In the genomic region with DNA sequence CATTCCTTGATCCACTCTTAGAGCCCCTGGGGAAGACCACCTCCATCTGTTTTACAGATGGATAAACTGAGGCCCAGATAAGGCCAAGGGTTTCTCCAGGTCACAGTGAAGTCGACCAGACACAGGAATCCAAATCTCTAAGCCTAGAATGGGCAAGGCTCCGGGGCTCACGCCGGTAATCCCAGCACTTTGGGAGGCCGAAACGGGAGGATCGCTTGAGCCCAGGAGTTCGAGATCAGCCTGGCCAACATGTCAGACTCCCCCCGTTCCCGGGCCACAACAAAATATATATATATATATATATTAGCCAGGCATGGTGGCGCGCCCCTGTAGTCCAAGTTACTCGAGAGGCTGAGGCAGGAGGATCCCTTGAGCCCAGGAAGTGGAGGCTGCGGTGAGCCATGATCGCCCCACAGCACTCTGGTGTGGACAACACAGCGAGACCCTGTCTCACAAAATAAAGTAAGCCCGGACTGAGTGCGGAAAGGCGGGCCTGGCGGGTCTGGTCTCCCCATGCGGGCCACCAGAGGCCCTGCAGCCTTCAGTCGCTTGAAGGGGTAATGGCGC, we compare ENCODE assay signal across 1 cellular context.
TF ChIP-seq lines count a peak whose summit lies in the region.

No MANE protein-coding gene starts in this region.

TF ChIP-seq in liver, 16 proteins besides CTCF, POLR2A, EP300 and RAD21 (continued from another document):
- TF ChIP-seq, protein P1, sequence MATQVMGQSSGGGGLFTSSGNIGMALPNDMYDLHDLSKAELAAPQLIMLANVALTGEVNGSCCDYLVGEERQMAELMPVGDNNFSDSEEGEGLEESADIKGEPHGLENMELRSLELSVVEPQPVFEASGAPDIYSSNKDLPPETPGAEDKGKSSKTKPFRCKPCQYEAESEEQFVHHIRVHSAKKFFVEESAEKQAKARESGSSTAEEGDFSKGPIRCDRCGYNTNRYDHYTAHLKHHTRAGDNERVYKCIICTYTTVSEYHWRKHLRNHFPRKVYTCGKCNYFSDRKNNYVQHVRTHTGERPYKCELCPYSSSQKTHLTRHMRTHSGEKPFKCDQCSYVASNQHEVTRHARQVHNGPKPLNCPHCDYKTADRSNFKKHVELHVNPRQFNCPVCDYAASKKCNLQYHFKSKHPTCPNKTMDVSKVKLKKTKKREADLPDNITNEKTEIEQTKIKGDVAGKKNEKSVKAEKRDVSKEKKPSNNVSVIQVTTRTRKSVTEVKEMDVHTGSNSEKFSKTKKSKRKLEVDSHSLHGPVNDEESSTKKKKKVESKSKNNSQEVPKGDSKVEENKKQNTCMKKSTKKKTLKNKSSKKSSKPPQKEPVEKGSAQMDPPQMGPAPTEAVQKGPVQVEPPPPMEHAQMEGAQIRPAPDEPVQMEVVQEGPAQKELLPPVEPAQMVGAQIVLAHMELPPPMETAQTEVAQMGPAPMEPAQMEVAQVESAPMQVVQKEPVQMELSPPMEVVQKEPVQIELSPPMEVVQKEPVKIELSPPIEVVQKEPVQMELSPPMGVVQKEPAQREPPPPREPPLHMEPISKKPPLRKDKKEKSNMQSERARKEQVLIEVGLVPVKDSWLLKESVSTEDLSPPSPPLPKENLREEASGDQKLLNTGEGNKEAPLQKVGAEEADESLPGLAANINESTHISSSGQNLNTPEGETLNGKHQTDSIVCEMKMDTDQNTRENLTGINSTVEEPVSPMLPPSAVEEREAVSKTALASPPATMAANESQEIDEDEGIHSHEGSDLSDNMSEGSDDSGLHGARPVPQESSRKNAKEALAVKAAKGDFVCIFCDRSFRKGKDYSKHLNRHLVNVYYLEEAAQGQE (IDR thresholded peaks at IDR 0.05), result no peak
